Comparison of ENCODE assay signal across 1 cellular context in the genomic region with DNA sequence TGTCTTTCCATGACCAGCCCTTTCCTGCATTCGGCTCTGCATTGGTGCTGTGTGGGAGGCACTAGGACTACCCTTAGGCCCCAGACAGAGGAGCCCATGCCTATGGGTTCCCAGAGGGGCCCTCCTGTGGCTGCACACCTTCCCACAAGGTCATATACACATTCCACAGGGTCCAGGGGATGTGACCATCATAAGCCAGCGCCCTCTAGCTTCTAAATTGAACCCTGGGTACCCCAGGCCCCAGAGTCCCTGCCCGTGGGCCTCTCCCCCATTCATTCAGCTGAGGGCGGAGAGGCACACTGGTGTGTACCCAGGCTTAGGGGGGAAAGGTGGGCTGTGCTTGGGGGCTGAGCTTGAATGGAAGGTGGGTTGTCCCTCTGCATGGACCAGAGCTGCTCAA.
TF ChIP-seq lines count a peak whose summit lies in the region.

No MANE protein-coding gene starts in this region.

TF ChIP-seq in IMR-90, 13 proteins besides CTCF, POLR2A, EP300 and RAD21:
- no peak for TF ChIP-seq CEBPB (IDR thresholded peaks at IDR 0.05; ENCODE audit: low read depth, low read length)
- no peak for TF ChIP-seq MXI1 (IDR thresholded peaks at IDR 0.05; ENCODE audit: borderline replicate concordance, low read depth, low read length)
- no peak for TF ChIP-seq NFE2L2 (IDR thresholded peaks at IDR 0.05; ENCODE audit: low read depth, low read length)
- TF ChIP-seq RFX5 (IDR thresholded peaks at IDR 0.05; ENCODE audit: low read depth, low read length): no peak
- no peak for TF ChIP-seq CHD1 (IDR thresholded peaks at IDR 0.05; ENCODE audit: low read depth, low read length)
- TF ChIP-seq FOS (IDR thresholded peaks at IDR 0.05; ENCODE audit: low read depth, low read length): no peak
- TF ChIP-seq BHLHE40 (IDR thresholded peaks at IDR 0.05; ENCODE audit: low read depth, low read length): no peak
- TF ChIP-seq, protein P1, sequence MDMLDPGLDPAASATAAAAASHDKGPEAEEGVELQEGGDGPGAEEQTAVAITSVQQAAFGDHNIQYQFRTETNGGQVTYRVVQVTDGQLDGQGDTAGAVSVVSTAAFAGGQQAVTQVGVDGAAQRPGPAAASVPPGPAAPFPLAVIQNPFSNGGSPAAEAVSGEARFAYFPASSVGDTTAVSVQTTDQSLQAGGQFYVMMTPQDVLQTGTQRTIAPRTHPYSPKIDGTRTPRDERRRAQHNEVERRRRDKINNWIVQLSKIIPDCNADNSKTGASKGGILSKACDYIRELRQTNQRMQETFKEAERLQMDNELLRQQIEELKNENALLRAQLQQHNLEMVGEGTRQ (IDR thresholded peaks at IDR 0.05; ENCODE audit: low read depth, low read length): no peak
- TF ChIP-seq MAFK (IDR thresholded peaks at IDR 0.05; ENCODE audit: low read depth, low read length): no peak
- TF ChIP-seq SMC3 (IDR thresholded peaks at IDR 0.05; ENCODE audit: low read depth, low read length): no peak
- no peak for TF ChIP-seq RCOR1 (IDR thresholded peaks at IDR 0.05; ENCODE audit: insufficient replicate concordance, low read length)
- TF ChIP-seq MAZ (IDR thresholded peaks at IDR 0.05; ENCODE audit: borderline replicate concordance, low read depth, low read length): no peak
- no peak for TF ChIP-seq ELK1 (IDR thresholded peaks at IDR 0.05; ENCODE audit: borderline replicate concordance, low read depth, low read length)
